Comparison of ENCODE assay signal across 10 cellular contexts in the genomic region with DNA sequence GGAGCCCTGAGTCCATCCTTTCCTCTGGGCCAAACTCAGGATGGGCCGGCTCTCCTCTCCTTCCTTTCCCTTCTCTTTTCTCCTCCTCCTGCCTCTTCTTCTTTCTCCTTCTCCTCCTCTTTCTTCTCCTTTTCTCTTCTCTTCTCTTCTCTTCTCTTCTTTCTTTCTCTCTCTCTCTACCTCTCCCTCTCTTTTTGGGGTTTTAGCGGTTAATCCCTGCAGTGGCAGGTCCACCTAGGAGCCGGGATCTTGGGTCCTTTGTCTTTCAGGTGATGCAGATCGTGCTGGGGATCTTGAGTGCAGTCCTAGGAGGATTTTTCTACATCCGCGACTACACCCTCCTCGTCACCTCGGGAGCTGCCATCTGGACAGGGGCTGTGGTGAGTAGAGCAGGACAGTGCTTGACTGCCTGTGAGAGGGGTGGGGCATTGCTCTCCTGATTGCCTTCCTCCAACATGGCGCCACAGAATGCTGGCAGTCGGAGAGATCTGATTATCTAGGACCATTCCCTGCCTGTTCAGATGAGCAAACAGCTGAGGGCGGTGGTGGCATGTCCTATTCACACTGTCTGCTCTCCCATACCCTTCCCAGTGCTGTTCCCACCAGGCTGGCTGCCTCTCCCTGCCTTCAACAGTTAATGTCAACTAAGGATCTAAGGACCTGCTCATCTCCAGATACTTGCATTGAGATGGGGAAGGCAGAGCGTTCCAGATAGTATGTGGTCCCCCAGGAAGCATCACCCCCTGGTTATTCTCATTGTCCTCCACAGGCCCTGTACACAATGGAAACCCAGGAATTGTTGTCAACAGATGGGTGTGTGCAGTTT. TPM values are rescaled to one million over a fixed set of nuclear protein-coding genes. Genes with fewer than 3 reads are reported as not detected.
A peak's percentile ranks its signal among the peaks of the same experiment; 100 is the strongest.
DNase-seq lines count a peak whose midpoint lies in the region; ATAC-seq, FAIRE-seq and TF ChIP-seq lines count a peak whose summit lies in the region.
"Had no signal": no experiment of that assay in that cellular context is flagged by ENCODE, and none has a peak within 500 bp of the region (broad histone marks: within the 10 kb centered on the region; RNA-seq: fewer than 3 reads in every experiment).

No MANE protein-coding gene starts in this region.

- peaks cover 14% of the 10 kb centered on the region for H3K4me1 ChIP-seq in CD4-positive, alpha-beta memory T cell (ENCODE audit: insufficient read depth, low read length)
- H3K4me1 ChIP-seq in H1 (replicated peaks in 1 of 4; ENCODE audit: control insufficient read depth in 3 of 4, insufficient read depth in 4 of 4, low read length in 3 of 4) = peaks cover 0 to 9% (median 4%) of the 10 kb centered on the region in 4 experiments; a peak in 6 of 7 replicates

- FAIRE-seq in H1 (lab: Jason Lieb, UNC) = no peak
- FAIRE-seq: bronchial epithelial cell had no signal

- no peak overlapping the region for H3K56ac ChIP-seq in H1 (replicated peaks; ENCODE audit: insufficient read length, low read depth, low read length)

- intact Hi-C loops in CD4-positive, alpha-beta memory T cell (cut with micrococcal nuclease) = no loop called here

- no peak for TF ChIP-seq EP300 in H1 (IDR thresholded peaks at IDR 0.05; ENCODE audit: borderline replicate concordance in 1 of 2, low read depth in 2 of 2, low read length in 2 of 2)

- POLR2A ChIA-PET in CD4-positive, alpha-beta memory T cell (lab: Charles Lee; ENCODE audit: partially characterized antibody) = no interaction called here
- POLR2A ChIA-PET in H1 (lab: Charles Lee; ENCODE audit: partially characterized antibody) = no interaction called here

- H3K4me3 Mint-ChIP-seq in CD4-positive, alpha-beta memory T cell = peak overlapping the region; percentile 11 to 81 (median 64)
- H3K4me3 Mint-ChIP-seq in neural crest cell = peak overlapping the region; percentile 23

- CTCF ChIA-PET in CD4-positive, alpha-beta memory T cell (lab: Charles Lee; ENCODE audit: partially characterized antibody) = no interaction called here
- CTCF ChIA-PET in H1 (lab: Charles Lee; ENCODE audit: partially characterized antibody) = interaction anchor here (0.8 to 2.2 kb wide), 6 partner anchors 14 to 109 kb away, joined by 3 to 6 read pairs (median 4); no protein-coding TSS in a partner anchor

- no peaks in the 10 kb centered on the region for H3K36me3 ChIP-seq in CD4-positive, alpha-beta memory T cell (ENCODE audit: insufficient read depth, low read length)
- H3K36me3 ChIP-seq in H1 (ENCODE audit: control insufficient read depth in 2 of 4, insufficient read depth in 4 of 4, low read length in 3 of 4) = peaks cover 0 to 11% (median 0%) of the 10 kb centered on the region in 4 experiments; a peak in 1 of 8 replicates

- 0 out of 2 replicates have a peak overlapping the region, but pooled peaks have one; percentile 17 for H2BK12ac ChIP-seq in H1 (ENCODE audit: low read depth, low read length)

- H4K91ac ChIP-seq in H1 (replicated peaks; ENCODE audit: insufficient read length, low read length) = no peak overlapping the region

- H3K9ac ChIP-seq in H1 (replicated peaks in 1 of 4; ENCODE audit: extremely low read depth in 1 of 4, low read depth in 3 of 4, low read length in 3 of 4) = no peak overlapping the region

- H4K8ac ChIP-seq in H1 (ENCODE audit: extremely low read depth, insufficient read depth, low read length) = no peak overlapping the region

- H3K27me3 ChIP-seq in CD4-positive, alpha-beta memory T cell (ENCODE audit: insufficient read depth, low read length) = peaks cover 33% of the 10 kb centered on the region
- H3K27me3 ChIP-seq in H1 (replicated peaks in 1 of 4; ENCODE audit: control insufficient read depth in 3 of 4, extremely low read depth in 1 of 4, insufficient read depth in 3 of 4, low read length in 3 of 4) = peaks cover 37 to 47% (median 46%) of the 10 kb centered on the region in 4 experiments

- H3K9me3 Mint-ChIP-seq in CD4-positive, alpha-beta memory T cell = peaks cover 0 to 25% (median 21%) of the 10 kb centered on the region in 8 donors
- no peaks in the 10 kb centered on the region for H3K9me3 Mint-ChIP-seq in neural crest cell

- peaks cover 0 to 9% of the 10 kb centered on the region in 2 donors for H3K9me3 ChIP-seq in CD4-positive, alpha-beta memory T cell (ENCODE audit: control insufficient read depth in 1 of 2, low read length in 2 of 2)
- peaks cover 0 to 10% of the 10 kb centered on the region in 2 experiments; a peak in 2 of 4 replicates for H3K9me3 ChIP-seq in H1 (ENCODE audit: insufficient read depth in 2 of 2, low read depth in 1 of 2, low read length in 1 of 2)

- H2AFZ ChIP-seq in H1 (ENCODE audit: low read length) = no peak overlapping the region

- peaks cover 2 to 14% (median 4%) of the 10 kb centered on the region in 4 donors for H3K4me1 Mint-ChIP-seq in CD4-positive, alpha-beta memory T cell
- H3K4me1 Mint-ChIP-seq in neural crest cell = no peaks in the 10 kb centered on the region

- WGBS in H1 (ENCODE audit: extremely low coverage in 1 of 2, insufficient coverage in 1 of 2, insufficient read length in 1 of 2, insufficient replicate concordance in 2 of 2, low coverage in 1 of 2, low lambda C conversion rate in 2 of 2, missing lambda C conversion rate in 1 of 2), 2 experiments = 88% methylated on average over 11 of the region's 12 CpGs; no CpG with 5 or more reads in 1 of the 2 experiments

- no peak overlapping the region for H2AK5ac ChIP-seq in H1 (ENCODE audit: low read depth, low read length)

- H3K4ac ChIP-seq in H1 (replicated peaks; ENCODE audit: insufficient read length, low read depth, low read length) = no peak overlapping the region

- peaks cover 0 to 5% of the 10 kb centered on the region in 2 donors for H3K36me3 Mint-ChIP-seq in CD4-positive, alpha-beta memory T cell
- H3K36me3 Mint-ChIP-seq in neural crest cell (ENCODE audit: low read depth) = peaks cover 4% of the 10 kb centered on the region

- no peak overlapping the region for H3K18ac ChIP-seq in H1 (ENCODE audit: extremely low read depth, low read length)

- no peak for ATAC-seq in HG02981 (IDR thresholded peaks at IDR 0.05; ENCODE audit: unreplicated experiment)

- no peak overlapping the region for H4K5ac ChIP-seq in H1 (ENCODE audit: insufficient read length, low read depth, low read length)

- H4K20me1 ChIP-seq in H1 (replicated peaks in 1 of 2; ENCODE audit: control insufficient read depth in 1 of 2, insufficient read depth in 2 of 2, low read length in 2 of 2) = no peaks in the 10 kb centered on the region

- no peak for TF ChIP-seq CTCF in H1 (IDR thresholded peaks at IDR 0.05; ENCODE audit: control extremely low read depth in 1 of 3, insufficient read depth in 1 of 3, low read depth in 1 of 3, low read length in 3 of 3)
- no peak for TF ChIP-seq CTCF in neural crest cell (conservative IDR thresholded peaks at IDR 0.05)

- H2BK15ac ChIP-seq in H1 (ENCODE audit: low read length) = no peak overlapping the region

- no peak for TF ChIP-seq RAD21 in H1 (IDR thresholded peaks at IDR 0.05 in 1 of 2, conservative IDR thresholded peaks at IDR 0.05 in 1 of 2; ENCODE audit: low read depth in 2 of 2, low read length in 2 of 2)

- no peak overlapping the region for H3K14ac ChIP-seq in H1 (ENCODE audit: insufficient read length)

- H3K27ac ChIP-seq in CD4-positive, alpha-beta memory T cell (ENCODE audit: low read depth, low read length) = no peak overlapping the region
- no peak overlapping the region for H3K27ac ChIP-seq in H1 (ENCODE audit: low read depth, low read length)
- H3K27ac ChIP-seq: C4-2B had no signal

- H2BK120ac ChIP-seq in H1 (replicated peaks; ENCODE audit: low read depth, low read length) = no peak overlapping the region

- no peaks in the 10 kb centered on the region for H3K79me2 ChIP-seq in H1 (ENCODE audit: control insufficient read depth in 1 of 2, insufficient read depth in 2 of 2, low read length in 2 of 2)

- H3K23ac ChIP-seq in H1 (ENCODE audit: insufficient read length) = no peak overlapping the region

- no peak overlapping the region for H3K4me3 ChIP-seq in CD4-positive, alpha-beta memory T cell (ENCODE audit: low read length in 2 of 2)
- H3K4me3 ChIP-seq in H1 (ENCODE audit: extremely low read depth in 1 of 4, insufficient read depth in 2 of 4, low read depth in 3 of 4, low read length in 4 of 4) = peak overlapping the region in 1 of 4 experiments; percentile 66; a peak in 1 of 8 replicates

- H2BK5ac ChIP-seq in H1 (ENCODE audit: low read depth, low read length) = no peak overlapping the region

- peak overlapping the region; percentile 84 to 93; a peak in 2 of 4 replicates for H3K4me2 ChIP-seq in H1 (ENCODE audit: insufficient read depth in 1 of 2, low read depth in 2 of 2, low read length in 2 of 2)

- peaks cover 36 to 42% of the 10 kb centered on the region in 2 donors for H3K27me3 Mint-ChIP-seq in CD4-positive, alpha-beta memory T cell
- peaks cover 53% of the 10 kb centered on the region for H3K27me3 Mint-ChIP-seq in neural crest cell (ENCODE audit: low read depth)

- no peak for DNase-seq in CD4-positive, alpha-beta memory T cell
- DNase-seq in NCI-H345 treated with DMSO at 0.1 percent for 48 hours (lab: John Stamatoyannopoulos, UW; ENCODE audit: unreplicated experiment) (peak; percentile 71), H1 (ENCODE audit: low read depth in 1 of 2, low spot score in 2 of 2) (no peak), neural crest cell (ENCODE audit: low read depth, low spot score) (no peak), iPS-NIHi11 (ENCODE audit: low spot score) (no peak), NCI-H526 treated with DMSO at 0.1 percent for 48 hours (lab: John Stamatoyannopoulos, UW) (no peak), D341Med (ENCODE audit: low spot score) (no peak)

- TF ChIP-seq POLR2A in H1 (IDR thresholded peaks at IDR 0.05; ENCODE audit: control extremely low read depth in 1 of 2, low read depth in 2 of 2, low read length in 2 of 2) = no peak

- H3K23me2 ChIP-seq in H1 (ENCODE audit: low read depth, low read length) = peaks cover 14% of the 10 kb centered on the region

- no peak overlapping the region for H2BK20ac ChIP-seq in H1 (ENCODE audit: low read length)

- H3K27ac Mint-ChIP-seq in CD4-positive, alpha-beta memory T cell = no peak overlapping the region
- H3K27ac Mint-ChIP-seq in neural crest cell (ENCODE audit: unreplicated experiment) = no peak overlapping the region

- H3K79me1 ChIP-seq in H1 (ENCODE audit: low read depth, low read length) = no peaks in the 10 kb centered on the region

RNA-seq across cellular contexts. Expression of gene TMEM176A, which starts 1.6 kb away (rescaled TPM):
- 1 to 10 TPM; 1.1 to 2.6 TPM for total RNA-seq in CD4-positive, alpha-beta memory T cell
- polyA plus RNA-seq in CD4-positive, alpha-beta memory T cell = under 1 TPM in 1 of 2 donors, not detected in 1; 0.26 TPM
- 0.90 and 1.3 TPM in 2 replicates for total RNA-seq in H1 (2021; fragmentation: NEBNext Ultra II Directional; extraction: Animal tissue kit (Norgen Biotek cat#: 25700))
- polyA plus RNA-seq in H1 (2011; rRNA removed) = 0.71 and 1.5 TPM in 2 replicates
- polyA plus RNA-seq in H1 (2011; cell fraction: cytosol; rRNA removed) = 0.45 TPM
- 0.81 TPM for polyA plus RNA-seq in H1 (2011; cell fraction: nucleus; rRNA removed)
- polyA plus RNA-seq in H1 (2012, experiment 1 of 2) = 0.39 to 1.4 TPM (median 1.0 TPM) in 4 replicates
- polyA plus RNA-seq in H1 (2012, experiment 2 of 2) = 1.4 TPM
- 0.69 TPM for polyA plus RNA-seq in H1 (2013, experiment 1 of 2)
- polyA plus RNA-seq in H1 (2013, experiment 2 of 2) = 0.75 TPM
- polyA minus RNA-seq in H1 (2011; rRNA and poly(A)+ RNA removed) = 0.78 TPM in 1 of 2 replicates, not detected in the other
- polyA minus RNA-seq in H1 (2011; cell fraction: cytosol; rRNA and poly(A)+ RNA removed) = not detected
- polyA minus RNA-seq in H1 (2011; cell fraction: nucleus; rRNA and poly(A)+ RNA removed) = not detected
- 2.0 TPM in 2 replicates for total RNA-seq in neural crest cell

RNA-seq across cellular contexts. Expression of gene TMEM176B, which starts 2.0 kb away (rescaled TPM):
- 1 to 10 TPM; 1.6 to 2.3 TPM for total RNA-seq in CD4-positive, alpha-beta memory T cell
- not detected for polyA plus RNA-seq in CD4-positive, alpha-beta memory T cell
- 1.2 TPM in 2 replicates for total RNA-seq in H1 (2021; fragmentation: NEBNext Ultra II Directional; extraction: Animal tissue kit (Norgen Biotek cat#: 25700))
- 2.1 and 2.2 TPM in 2 replicates for polyA plus RNA-seq in H1 (2011; rRNA removed)
- 1.7 TPM for polyA plus RNA-seq in H1 (2011; cell fraction: cytosol; rRNA removed)
- 1.9 TPM for polyA plus RNA-seq in H1 (2011; cell fraction: nucleus; rRNA removed)
- polyA plus RNA-seq in H1 (2012, experiment 1 of 2) = 0.48 to 1.3 TPM (median 1.2 TPM) in 4 replicates
- 1.3 TPM for polyA plus RNA-seq in H1 (2012, experiment 2 of 2)
- polyA plus RNA-seq in H1 (2013, experiment 1 of 2) = 0.91 TPM
- polyA plus RNA-seq in H1 (2013, experiment 2 of 2) = 0.87 TPM
- 1.0 TPM in 1 of 2 replicates, not detected in the other for polyA minus RNA-seq in H1 (2011; rRNA and poly(A)+ RNA removed)
- not detected for polyA minus RNA-seq in H1 (2011; cell fraction: cytosol; rRNA and poly(A)+ RNA removed)
- not detected for polyA minus RNA-seq in H1 (2011; cell fraction: nucleus; rRNA and poly(A)+ RNA removed)
- 2.2 and 3.1 TPM in 2 replicates for total RNA-seq in neural crest cell
- total RNA-seq: bronchial epithelial cell had no signal

RNA-seq across cellular contexts. Expression of gene AOC1, which starts 50.2 kb away (rescaled TPM):
- not detected for total RNA-seq in CD4-positive, alpha-beta memory T cell
- polyA plus RNA-seq in CD4-positive, alpha-beta memory T cell = not detected
- total RNA-seq in H1 (2021; fragmentation: NEBNext Ultra II Directional; extraction: Animal tissue kit (Norgen Biotek cat#: 25700)) = 0.15 and 0.48 TPM in 2 replicates
- polyA plus RNA-seq in H1 (2011; rRNA removed) = 0.17 TPM in 2 replicates
- polyA plus RNA-seq in H1 (2011; cell fraction: cytosol; rRNA removed) = 0.06 TPM
- polyA plus RNA-seq in H1 (2011; cell fraction: nucleus; rRNA removed) = 0.16 TPM
- polyA plus RNA-seq in H1 (2012, experiment 1 of 2) = 0.17 to 0.21 TPM (median 0.21 TPM) in 3 of 4 replicates, not detected in the other
- polyA plus RNA-seq in H1 (2012, experiment 2 of 2) = 0.20 TPM
- polyA plus RNA-seq in H1 (2013, experiment 1 of 2) = 0.16 TPM
- 0.17 TPM for polyA plus RNA-seq in H1 (2013, experiment 2 of 2)
- 0.09 TPM in 1 of 2 replicates, not detected in the other for polyA minus RNA-seq in H1 (2011; rRNA and poly(A)+ RNA removed)
- polyA minus RNA-seq in H1 (2011; cell fraction: cytosol; rRNA and poly(A)+ RNA removed) = not detected
- polyA minus RNA-seq in H1 (2011; cell fraction: nucleus; rRNA and poly(A)+ RNA removed) = 0.40 TPM
- total RNA-seq in neural crest cell = not detected in 2 replicates
